Comparison of ENCODE assay signal across 19 cellular contexts in the genomic region with DNA sequence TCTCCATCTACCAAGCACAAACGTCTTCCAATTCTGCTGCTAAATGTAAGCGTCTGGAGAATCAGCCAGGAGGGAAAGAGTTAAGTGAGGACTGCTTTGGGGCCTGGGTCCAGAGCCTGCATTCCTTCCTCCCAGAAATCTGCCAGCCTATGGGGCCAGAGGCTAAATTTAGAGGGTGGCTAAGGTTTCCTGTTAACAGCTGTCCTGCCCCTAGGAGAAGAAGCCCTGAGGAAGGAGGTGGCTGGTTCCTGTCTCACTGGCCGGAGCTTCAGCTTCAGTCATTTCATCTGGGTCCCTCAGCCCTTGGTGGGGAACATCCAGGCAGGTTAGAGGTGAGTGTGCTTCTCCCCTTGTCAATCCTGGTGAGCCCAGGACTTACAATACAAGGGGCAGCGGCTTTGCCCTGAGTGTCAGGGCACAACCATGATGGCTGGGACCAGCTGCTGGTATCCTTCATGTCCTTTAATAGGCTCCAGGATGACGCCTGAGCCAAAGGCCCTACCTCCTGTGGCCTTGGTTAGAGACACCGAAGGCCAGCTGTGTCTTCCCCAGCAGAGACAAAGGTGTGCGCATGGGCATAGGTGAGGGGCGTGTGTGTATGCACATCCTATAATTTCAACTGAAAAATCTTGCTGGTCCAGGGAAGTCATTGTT. TPM values are rescaled to one million over a fixed set of nuclear protein-coding genes. Genes with fewer than 3 reads are reported as not detected.
DNase-seq lines count a peak whose midpoint lies in the region; ATAC-seq and TF ChIP-seq lines count a peak whose summit lies in the region.
"Had no signal": no experiment of that assay in that cellular context is flagged by ENCODE, and none has a peak within 500 bp of the region (broad histone marks: within the 10 kb centered on the region; RNA-seq: fewer than 3 reads in every experiment).

STYXL2 (plus strand) TSS at position 213 of the 654 bp plus-strand sequence. CDS start 775 bp downstream, outside the sequence.

- H3K9me2 ChIP-seq in hepatocyte (replicated peaks; ENCODE audit: insufficient read depth) = no peaks in the 10 kb centered on the region

- H3K9me3 ChIP-seq in MG63 (peaks cover 7% of the 10 kb centered on the region; the same call in 1 of the 2 replicates), thoracic aorta (no peaks in the 10 kb centered on the region), hepatocyte (ENCODE audit: low read depth) (no peaks in the 10 kb centered on the region)
- H3K9me3 ChIP-seq: BE2C, esophagus squamous epithelium, left lung had no signal

- no peaks in the 10 kb centered on the region for H4K20me1 ChIP-seq in hepatocyte (ENCODE audit: insufficient read depth, poor library complexity, severe bottlenecking)

- H3K4me1 ChIP-seq in thoracic aorta (ENCODE audit: control insufficient read depth in 1 of 2, low read depth in 2 of 2) (peaks cover 9 to 27% of the 10 kb centered on the region in 2 donors), hepatocyte (ENCODE audit: insufficient read depth) (peaks cover 4% of the 10 kb centered on the region)
- H3K4me1 ChIP-seq: BE2C, esophagus squamous epithelium had no signal

- TF ChIP-seq CTCF in chondrocyte (IDR thresholded peaks at IDR 0.05) = no peak
- TF ChIP-seq CTCF in thoracic aorta (IDR thresholded peaks at IDR 0.05) = no peak
- TF ChIP-seq CTCF in hepatocyte (IDR thresholded peaks at IDR 0.05; ENCODE audit: poor library complexity) = no peak

- H3K27ac Mint-ChIP-seq in chondrocyte (ENCODE audit: unreplicated experiment) = peak within 1 kb of the TSS; percentile 53

- H3K36me3 Mint-ChIP-seq in chondrocyte (ENCODE audit: low read depth) = peaks cover 3% of the 10 kb centered on the region
- H3K36me3 Mint-ChIP-seq: natural killer cell had no signal

- no peaks in the 10 kb centered on the region for H3K79me2 ChIP-seq in hepatocyte

- peak within 1 kb of the TSS; percentile 78 to 81 for H3K27ac ChIP-seq in thoracic aorta
- no peak within 1 kb of the TSS for H3K27ac ChIP-seq in hepatocyte
- H3K27ac ChIP-seq: esophagus squamous epithelium, HL-60, left lung, WERI-Rb-1 had no signal

- 72% methylated on average over 8 of the region's 8 CpGs for WGBS in hepatocyte (ENCODE audit: low lambda C conversion rate, missing lambda C conversion rate)

- ATAC-seq in thoracic aorta (ENCODE audit: insufficient number of reproducible peaks, low FRiP score, low read depth) (peak; percentile 70), GM18520 (IDR thresholded peaks at IDR 0.05; ENCODE audit: unreplicated experiment) (no peak)
- ATAC-seq: K562, left lung, natural killer cell had no signal

- H3K27me3 ChIP-seq in MG63 (no peaks in the 10 kb centered on the region), thoracic aorta (replicated peaks; ENCODE audit: insufficient read depth) (no peaks in the 10 kb centered on the region), hepatocyte (no peaks in the 10 kb centered on the region)
- H3K27me3 ChIP-seq: BE2C, esophagus squamous epithelium, left lung had no signal

- peaks cover 44% of the 10 kb centered on the region for H3K4me1 Mint-ChIP-seq in chondrocyte (ENCODE audit: low read depth)

- H3K4me3 ChIP-seq in MG63 (no peak within 1 kb of the TSS), thoracic aorta (peak within 1 kb of the TSS; percentile 75), hepatocyte (no peak within 1 kb of the TSS)
- H3K4me3 ChIP-seq: esophagus squamous epithelium, K562, left lung had no signal

- H3K4me3 Mint-ChIP-seq in chondrocyte (ENCODE audit: unreplicated experiment) = peak within 1 kb of the TSS; percentile 71
- H3K4me3 Mint-ChIP-seq: natural killer cell had no signal

- DNase-seq in MG63 = peak; percentile 16
- no peak for DNase-seq in chondrocyte (ENCODE audit: low spot score)
- peak; percentile 89 for DNase-seq in islet precursor cell
- DNase-seq in thoracic aorta (ENCODE audit: low spot score) = peak; percentile 15
- no peak for DNase-seq in hepatocyte (ENCODE audit: low spot score)
- DNase-seq in DMS153 treated with DMSO at 0.1 percent for 48 hours (lab: John Stamatoyannopoulos, UW; ENCODE audit: unreplicated experiment) = no peak
- DNase-seq: activated gamma-delta T cell, BE2C, DMS79 treated with DMSO at 0.1 percent for 48 hours, esophagus squamous epithelium, left lung, natural killer cell, NCI-H1417, retina, WERI-Rb-1 had no signal

- H3K4me2 ChIP-seq in hepatocyte = no peak within 1 kb of the TSS

- H3K36me3 ChIP-seq in MG63 (no peaks in the 10 kb centered on the region), thoracic aorta (no peaks in the 10 kb centered on the region), hepatocyte (replicated peaks; ENCODE audit: insufficient read depth, low read depth) (no peaks in the 10 kb centered on the region)
- H3K36me3 ChIP-seq: BE2C, esophagus squamous epithelium, left lung, WERI-Rb-1 had no signal

- H3K27me3 Mint-ChIP-seq in chondrocyte (ENCODE audit: low read depth) = no peaks in the 10 kb centered on the region

- H2AFZ ChIP-seq in hepatocyte = no peak within 1 kb of the TSS

- peaks cover 4% of the 10 kb centered on the region for H3K9me3 Mint-ChIP-seq in chondrocyte (ENCODE audit: low read depth)
- H3K9me3 Mint-ChIP-seq: natural killer cell had no signal

RNA-seq across cellular contexts. Expression of gene STYXL2, which starts in this region (rescaled TPM):
- 0.07 TPM in 1 of 2 replicates, not detected in the other for total RNA-seq in MG63 (2014; rRNA removed; shearing (Covaris generic); ENCODE audit: low replicate concordance)
- total RNA-seq in chondrocyte = 10.5 to 13.2 TPM (median 10.5 TPM) in 3 replicates
- total RNA-seq in thoracic aorta = 10 to 100 TPM in 1 of 2 donors, 1 to 10 TPM in 1; 5.8 to 21.9 TPM
- 0.07 and 0.20 TPM in 2 replicates for total RNA-seq in hepatocyte
- 0.40 and 0.58 TPM in 2 replicates for polyA plus RNA-seq in hepatocyte
- total RNA-seq: activated CD8-positive, alpha-beta memory T cell treated with anti-CD3 and anti-CD28 coated beads for 36 hours; K562; natural killer cell had no signal
- polyA plus RNA-seq: K562 had no signal

Comparison
In these comparisons a context has a peak if more than half of its experiments do, and no peak if none do; other contexts are left out.
1. Peak in DNase-seq in MG63; RNA of the gene not detected or under 1 TPM.
2. DNase-seq: peak in islet precursor cell (single experiment) and thoracic aorta (single experiment); none in chondrocyte (single experiment), hepatocyte (single experiment) and DMS153 treated with DMSO at 0.1 percent for 48 hours (single experiment).